In the genomic region with DNA sequence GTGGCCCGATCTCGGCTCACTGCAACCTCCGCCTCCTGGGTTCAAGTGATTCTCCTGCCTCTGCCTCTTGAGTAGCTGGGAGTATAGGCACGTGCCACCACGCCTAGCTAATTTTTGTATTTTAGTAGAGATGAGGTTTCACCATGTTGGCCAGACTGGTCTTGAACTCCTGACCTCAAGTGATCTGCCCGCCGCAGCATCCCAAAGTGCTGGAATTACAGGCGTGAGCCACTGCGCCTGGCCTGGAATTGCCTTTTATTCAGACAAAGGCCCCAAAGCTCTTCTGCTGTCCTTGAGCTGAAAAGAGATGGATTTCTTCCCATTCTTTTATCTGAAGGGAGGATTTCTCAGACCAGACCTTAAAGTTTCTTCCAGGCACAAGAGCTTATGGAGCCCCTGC, we compare ENCODE assay signal across 8 cellular contexts. TPM values are rescaled to one million over a fixed set of nuclear protein-coding genes. Genes with fewer than 3 reads are reported as not detected.
"Had no signal": no experiment of that assay in that cellular context is flagged by ENCODE, and none has a peak within 500 bp of the region (broad histone marks: within the 10 kb centered on the region; RNA-seq: fewer than 3 reads in every experiment).

No MANE protein-coding gene starts in this region.

RNA-seq across cellular contexts. Expression of a gene that starts 51.3 kb away (rescaled TPM):
- total RNA-seq: LHCN-M2, MCF 10A, NCI-H460, OCI-LY7, Right ventricle myocardium inferior, RPMI7951, SJCRH30, SK-MEL-5 had no signal
